In genomic region chr1:63987014-63987630, GRCh38 we compare ENCODE assay signal across 26 cellular contexts.
DNase-seq lines count a peak whose midpoint lies in the region; ATAC-seq and TF ChIP-seq lines count a peak whose summit lies in the region.
"Had no signal": no experiment of that assay in that cellular context is flagged by ENCODE, and none has a peak within 500 bp of the region (broad histone marks: within the 10 kb centered on the region; RNA-seq: fewer than 3 reads in every experiment).

No MANE protein-coding gene starts in this region.

- no peaks in the 10 kb centered on the region for H3K36me3 ChIP-seq in tibial artery
- H3K36me3 ChIP-seq: esophagus squamous epithelium, uterus had no signal

- no peaks in the 10 kb centered on the region for H3K27me3 Mint-ChIP-seq in chondrocyte (ENCODE audit: low read depth)
- H3K27me3 Mint-ChIP-seq: activated naive CD8-positive, alpha-beta T cell had no signal

- peaks cover 87% of the 10 kb centered on the region for H3K4me1 Mint-ChIP-seq in chondrocyte (ENCODE audit: low read depth)

- peak overlapping the region; percentile 77 for H3K27ac Mint-ChIP-seq in chondrocyte (ENCODE audit: unreplicated experiment)
- H3K27ac Mint-ChIP-seq: activated naive CD8-positive, alpha-beta T cell; activated T-helper 1 cell treated with anti-CD3 and anti-CD28 coated beads, Interleukin-12 subunit alpha, Interleukin-12 subunit beta, Interleukin-2, Interleukin-4 antibody, amounts not matched to agents 30 ng/mL and 10 ng/mL and 1 ng/mL, durations not matched to agents 14 hours and 24 hours and 36 hours; nephron progenitor cell had no signal

- no peaks in the 10 kb centered on the region for H3K27me3 ChIP-seq in tibial artery
- H3K27me3 ChIP-seq: uterus had no signal

- H3K4me3 Mint-ChIP-seq in chondrocyte (ENCODE audit: unreplicated experiment), result no peak overlapping the region
- H3K4me3 Mint-ChIP-seq: activated naive CD8-positive, alpha-beta T cell; activated T-helper 1 cell treated with anti-CD3 and anti-CD28 coated beads, Interleukin-12 subunit alpha, Interleukin-12 subunit beta, Interleukin-2, Interleukin-4 antibody, amounts not matched to agents 30 ng/mL and 10 ng/mL and 1 ng/mL, durations not matched to agents 14 hours and 24 hours and 36 hours; nephron progenitor cell had no signal

- TF ChIP-seq CTCF in chondrocyte (IDR thresholded peaks at IDR 0.05) (no peak), tibial artery (IDR thresholded peaks at IDR 0.05) (no peak)

- ATAC-seq in HG03442 (IDR thresholded peaks at IDR 0.05; ENCODE audit: unreplicated experiment), result no peak
- ATAC-seq: GM12878, Right ventricle myocardium inferior had no signal

- peaks cover 11% of the 10 kb centered on the region for H3K9me3 Mint-ChIP-seq in chondrocyte (ENCODE audit: low read depth)
- H3K9me3 Mint-ChIP-seq: activated T-helper 1 cell treated with anti-CD3 and anti-CD28 coated beads, Interleukin-12 subunit alpha, Interleukin-12 subunit beta, Interleukin-2, Interleukin-4 antibody, amounts not matched to agents 30 ng/mL and 10 ng/mL and 1 ng/mL, durations not matched to agents 14 hours and 24 hours and 36 hours had no signal

- no peak overlapping the region for H3K4me3 ChIP-seq in tibial artery
- H3K4me3 ChIP-seq: esophagus squamous epithelium, GM12878, uterus had no signal

- DNase-seq in AG20443 (ENCODE audit: low spot score), result peak; percentile 74
- DNase-seq in NCI-H226, result peak; percentile 50
- no peak for DNase-seq in chondrocyte (ENCODE audit: low spot score)
- peak; percentile 83 for DNase-seq in iris pigment epithelial cell (ENCODE audit: low read depth)
- no peak for DNase-seq in tibial artery
- no peak for DNase-seq in NCI-H446 treated with DMSO at 0.1 percent for 48 hours (lab: John Stamatoyannopoulos, UW)
- DNase-seq in NCI-H1436 (lab: John Stamatoyannopoulos, UW), result no peak
- DNase-seq: activated CD4-positive, alpha-beta T cell treated with anti-CD3 and anti-CD28 coated beads for 4 hours; esophagus squamous epithelium; GF-D8; hypothalamus; KBM-7; midbrain; NCI-H1048; NCI-H2029; NCI-H524 treated with DMSO at 0.1 percent for 48 hours; nephron progenitor cell; posterior cingulate gyrus; T-helper 1 cell; uterus had no signal

- peaks cover 8% of the 10 kb centered on the region for H3K36me3 Mint-ChIP-seq in chondrocyte (ENCODE audit: low read depth)
- H3K36me3 Mint-ChIP-seq: activated naive CD8-positive, alpha-beta T cell had no signal

- no peaks in the 10 kb centered on the region for H3K9me3 ChIP-seq in tibial artery
- H3K9me3 ChIP-seq: esophagus squamous epithelium, uterus had no signal

- H3K27ac ChIP-seq in tibial artery, result no peak overlapping the region
- H3K27ac ChIP-seq: C4-2B, esophagus squamous epithelium, uterus had no signal

- intact Hi-C loops in tibial artery (cut with DNase I; ENCODE audit: low total_unique reads), result no loop called here

- peaks cover 0 to 70% (median 27%) of the 10 kb centered on the region in 4 donors for H3K4me1 ChIP-seq in tibial artery
- H3K4me1 ChIP-seq: uterus had no signal

Comparison
In these comparisons a context has a peak if more than half of its experiments do, and no peak if none do; other contexts are left out.
1. DNase-seq: peak in AG20443 (single experiment), NCI-H226 (single experiment) and iris pigment epithelial cell (single experiment); none in chondrocyte (single experiment), tibial artery (0 of 2), NCI-H446 treated with DMSO at 0.1 percent for 48 hours (single experiment) and NCI-H1436 (single experiment).